11 cellular contexts compared by ENCODE assay signal in genomic region chr1:11158291-11158690, GRCh38. TPM values are rescaled to one million over a fixed set of nuclear protein-coding genes. Genes with fewer than 3 reads are reported as not detected.
DNase-seq lines count a peak whose midpoint lies in the region; ATAC-seq, FAIRE-seq and TF ChIP-seq lines count a peak whose summit lies in the region.
"Had no signal": no experiment of that assay in that cellular context is flagged by ENCODE, and none has a peak within 500 bp of the region (broad histone marks: within the 10 kb centered on the region; RNA-seq: fewer than 3 reads in every experiment).

No MANE protein-coding gene starts in this region.

- H3K27ac Mint-ChIP-seq in mesothelial cell of epicardium (peak overlapping the region; percentile 37), Calu3 (ENCODE audit: unreplicated experiment) (no peak overlapping the region)
- H3K27ac Mint-ChIP-seq: CD4-positive, alpha-beta T cell had no signal

- CTCF ChIA-PET in HepG2 (lab: Yijun Ruan, JAX; ENCODE audit: low intra/inter-chr PET ratio, low total read pairs) (no interaction called here), Calu3 (lab: Charles Lee) (no interaction called here)

- no peaks in the 10 kb centered on the region for H4K20me1 ChIP-seq in HepG2 (ENCODE audit: insufficient read depth, low read length)

- H3K36me3 ChIP-seq in liver (ENCODE audit: control insufficient read depth in 4 of 4, insufficient read depth in 3 of 4, low read depth in 1 of 4, low read length in 3 of 4) (peaks cover 0 to 9% (median 3%) of the 10 kb centered on the region in 4 donors), HepG2 (replicated peaks in 1 of 2; ENCODE audit: control insufficient read depth in 1 of 2, insufficient read depth in 2 of 2, low read length in 2 of 2) (peaks cover 2 to 28% of the 10 kb centered on the region in 2 experiments; a peak in 3 of 5 replicates), BE2C (no peaks in the 10 kb centered on the region; the same call in none of the 2 replicates)

- TF ChIP-seq POLR2A in HepG2 (IDR thresholded peaks at IDR 0.05; ENCODE audit: insufficient read depth in 1 of 2, low read depth in 2 of 2, low read length in 2 of 2) = no peak

- ATAC-seq in HepG2 = no peak
- ATAC-seq in HG02678 (IDR thresholded peaks at IDR 0.05; ENCODE audit: unreplicated experiment) = no peak

- no peak overlapping the region for H3K4me2 ChIP-seq in HepG2 (ENCODE audit: low read depth, low read length)

- no TSS peak for BruUV-seq in HepG2 (replicated peaks; lab: Mats Ljungman, UMichigan)
- no TSS peak for BruUV-seq in Calu3 (replicated peaks; lab: Mats Ljungman, UMichigan)

- H3K4me3 ChIP-seq in liver (ENCODE audit: low read depth in 1 of 3, low read length in 3 of 3) (no peak overlapping the region), HepG2 (replicated peaks in 1 of 3; ENCODE audit: insufficient read depth in 1 of 3, low read depth in 2 of 3, low read length in 3 of 3) (no peak overlapping the region), BE2C (ENCODE audit: low read depth, low read length) (no peak overlapping the region)

- H3K36me3 Mint-ChIP-seq in mesothelial cell of epicardium (peaks cover 44% of the 10 kb centered on the region), Calu3 (ENCODE audit: insufficient read depth, unreplicated experiment) (peaks cover 5% of the 10 kb centered on the region)

- H3K9ac ChIP-seq in liver (ENCODE audit: low read depth in 1 of 2, low read length in 2 of 2) (peak overlapping the region in 1 of 2 donors; percentile 79), HepG2 (ENCODE audit: insufficient read depth, low read depth, low read length) (no peak overlapping the region)

- H3K4me1 ChIP-seq in liver (ENCODE audit: control insufficient read depth in 4 of 4, insufficient read depth in 4 of 4, low read length in 3 of 4) (peaks cover 0 to 25% (median 18%) of the 10 kb centered on the region in 4 donors), HepG2 (ENCODE audit: insufficient read depth, low read length) (no peaks in the 10 kb centered on the region), BE2C (0 out of 2 replicates have a peak, but pooled peaks cover 3% of the 10 kb centered on the region)

- TF ChIP-seq RAD21 in liver (IDR thresholded peaks at IDR 0.05) = no peak
- no peak for TF ChIP-seq RAD21 in HepG2 (CRISPR knock-in tag; IDR thresholded peaks at IDR 0.05)

- H3K4me1 Mint-ChIP-seq in mesothelial cell of epicardium = peaks cover 9% of the 10 kb centered on the region
- no peaks in the 10 kb centered on the region for H3K4me1 Mint-ChIP-seq in Calu3 (ENCODE audit: low read depth, unreplicated experiment)

- no peak overlapping the region for H3K4me3 Mint-ChIP-seq in mesothelial cell of epicardium
- no peak overlapping the region for H3K4me3 Mint-ChIP-seq in Calu3 (ENCODE audit: low read depth, unreplicated experiment)
- H3K4me3 Mint-ChIP-seq: CD4-positive, alpha-beta T cell had no signal

- DNase-seq in HepG2 (ENCODE audit: low spot score) (no peak), caudate nucleus (lab: John Stamatoyannopoulos, UW) (no peak), mesothelial cell of epicardium (ENCODE audit: low spot score in 2 of 2, unreplicated experiment in 2 of 2) (no peak), BE2C (no peak), UCSD-AML1 (lab: John Stamatoyannopoulos, UW; ENCODE audit: unreplicated experiment) (no peak), Calu3 (no peak)
- DNase-seq: CD4-positive, alpha-beta T cell; NCI-H526 had no signal

- H3K27me3 Mint-ChIP-seq in mesothelial cell of epicardium (ENCODE audit: low read depth) (no peaks in the 10 kb centered on the region), Calu3 (ENCODE audit: unreplicated experiment) (no peaks in the 10 kb centered on the region)
- H3K27me3 Mint-ChIP-seq: CD4-positive, alpha-beta T cell had no signal

- in situ Hi-C loops in HepG2 (cut with HindIII; ENCODE audit: extremely low pct_ligation_motif_present, low pct_unique_long_range_greater_than_20kb) = no loop called here

- no peak for TF ChIP-seq EP300 in HepG2 (IDR thresholded peaks at IDR 0.05; ENCODE audit: low read depth in 2 of 2, low read length in 2 of 2)
- TF ChIP-seq EP300 in HepG2 (CRISPR knock-in tag; IDR thresholded peaks at IDR 0.05; ENCODE audit: borderline replicate concordance) = no peak

- H3K27me3 ChIP-seq in liver (ENCODE audit: control insufficient read depth in 4 of 4, insufficient read depth in 4 of 4, low read length in 3 of 4) (no peaks in the 10 kb centered on the region), HepG2 (ENCODE audit: control insufficient read depth in 1 of 2, insufficient read depth in 2 of 2, low read length in 2 of 2) (no peaks in the 10 kb centered on the region), BE2C (no peaks in the 10 kb centered on the region)

- no peaks in the 10 kb centered on the region for H3K79me2 ChIP-seq in HepG2 (ENCODE audit: insufficient read depth, low read length)

- H2AFZ ChIP-seq in HepG2 (ENCODE audit: low read length) = no peak overlapping the region

- peaks cover 7% of the 10 kb centered on the region for H3K9me3 Mint-ChIP-seq in mesothelial cell of epicardium
- no peaks in the 10 kb centered on the region for H3K9me3 Mint-ChIP-seq in Calu3 (ENCODE audit: low read depth, unreplicated experiment)
- H3K9me3 Mint-ChIP-seq: CD4-positive, alpha-beta T cell had no signal

- H3K9me3 ChIP-seq in liver (ENCODE audit: control insufficient read depth in 4 of 4, low read length in 3 of 4) (no peaks in the 10 kb centered on the region), HepG2 (ENCODE audit: low read length) (no peaks in the 10 kb centered on the region), BE2C (no peaks in the 10 kb centered on the region)

- POLR2A ChIA-PET in HepG2 (lab: Yijun Ruan, JAX) = no interaction called here

- intact Hi-C loops in HepG2 (cut with micrococcal nuclease; ENCODE audit: unreplicated experiment) (no loop called here), Calu3 (cut with micrococcal nuclease; ENCODE audit: unreplicated experiment) (no loop called here)

- no peak for FAIRE-seq in HepG2 (lab: Jason Lieb, UNC)

- WGBS in liver = 42% methylated on average over 3 of the region's 3 CpGs
- WGBS in HepG2 (ENCODE audit: low lambda C conversion rate) = 97% methylated on average over 3 of the region's 3 CpGs

- no peak for TF ChIP-seq CTCF in liver (IDR thresholded peaks at IDR 0.05; ENCODE audit: low read depth, low read length, missing input control)
- TF ChIP-seq CTCF in HepG2 (CRISPR knock-in tag; IDR thresholded peaks at IDR 0.05) = no peak
- TF ChIP-seq CTCF in mesothelial cell of epicardium (IDR thresholded peaks at IDR 0.05; ENCODE audit: unreplicated experiment) = no peak
- no peak for TF ChIP-seq CTCF in BE2C (IDR thresholded peaks at IDR 0.05; ENCODE audit: low read depth, low read length)
- no peak for TF ChIP-seq CTCF in Calu3 (IDR thresholded peaks at IDR 0.05; ENCODE audit: unreplicated experiment)

- H3K27ac ChIP-seq in liver (ENCODE audit: low read depth in 1 of 2, low read length in 2 of 2) (peak overlapping the region; percentile 91 to 94), HepG2 (ENCODE audit: extremely low read length, insufficient read depth, low read length) (no peak overlapping the region), caudate nucleus (ENCODE audit: low read depth, low read length) (peak overlapping the region; percentile 88)

RNA-seq across cellular contexts. Expression of gene ANGPTL7, which starts 30.9 kb away (rescaled TPM):
- total RNA-seq in liver = not detected
- polyA plus RNA-seq in liver = under 1 TPM; 0.06 to 0.07 TPM
- not detected in 2 replicates for total RNA-seq in HepG2 (2016; rRNA removed; fragmentation: Illumina TruSeq; extraction: Trizol)
- total RNA-seq in HepG2 (2016; cell fraction: cytosol; rRNA removed; fragmentation: Illumina TruSeq; extraction: Trizol; ENCODE audit: low read depth) = not detected in 2 replicates
- total RNA-seq in HepG2 (2016; cell fraction: insoluble cytoplasmic fraction; rRNA removed; fragmentation: Illumina TruSeq; extraction: Trizol) = not detected in 2 replicates
- total RNA-seq in HepG2 (2016; cell fraction: membrane; rRNA removed; fragmentation: Illumina TruSeq; extraction: Trizol) = not detected in 2 replicates
- total RNA-seq in HepG2 (2016; cell fraction: nucleus; rRNA removed; fragmentation: Illumina TruSeq; extraction: Trizol) = not detected in 2 replicates
- polyA plus RNA-seq in HepG2 (2011; rRNA removed) = not detected in 2 replicates
- not detected in 2 replicates for polyA plus RNA-seq in HepG2 (2011; cell fraction: cytosol; rRNA removed)
- not detected in 2 replicates for polyA plus RNA-seq in HepG2 (2011; cell fraction: nucleus; rRNA removed)
- polyA plus RNA-seq in HepG2 (2012) = not detected in 2 replicates
- not detected in 2 replicates for polyA plus RNA-seq in HepG2 (2016; cell fraction: cytosol; fragmentation: Illumina TruSeq; extraction: Trizol; ENCODE audit: low read depth)
- not detected in 2 replicates for polyA plus RNA-seq in HepG2 (2016; cell fraction: insoluble cytoplasmic fraction; fragmentation: Illumina TruSeq; extraction: Trizol; ENCODE audit: low read depth)
- not detected in 2 replicates for polyA plus RNA-seq in HepG2 (2016; cell fraction: membrane; fragmentation: Illumina TruSeq; extraction: Trizol; ENCODE audit: low read depth)
- polyA plus RNA-seq in HepG2 (2016; cell fraction: nucleus; fragmentation: Illumina TruSeq; extraction: Trizol; ENCODE audit: insufficient read depth, low read depth) = not detected in 2 replicates
- polyA minus RNA-seq in HepG2 (2011; rRNA and poly(A)+ RNA removed; ENCODE audit: low replicate concordance) = not detected in 2 replicates
- polyA minus RNA-seq in HepG2 (2011; cell fraction: cytosol; rRNA and poly(A)+ RNA removed) = not detected in 2 replicates
- polyA minus RNA-seq in HepG2 (2011; cell fraction: nucleus; rRNA and poly(A)+ RNA removed) = not detected in 2 replicates
- not detected in 3 replicates for total RNA-seq in mesothelial cell of epicardium
- not detected for polyA plus RNA-seq in BE2C (2012; ENCODE audit: insufficient read depth, insufficient read length, low read depth)
- not detected in 2 replicates for total RNA-seq in Calu3 (2022)
- total RNA-seq: activated CD8-positive, alpha-beta memory T cell treated with anti-CD3 and anti-CD28 coated beads for 36 hours; CD4-positive, alpha-beta T cell had no signal

RNA-seq across cellular contexts. Expression of gene EXOSC10, which starts 58.6 kb away (rescaled TPM):
- total RNA-seq in liver (10 to 100 TPM; 26.3 to 29.2 TPM), HepG2 (2016; rRNA removed; fragmentation: Illumina TruSeq; extraction: Trizol) (67.6 and 68.7 TPM in 2 replicates), mesothelial cell of epicardium (68.1 to 76.9 TPM (median 73.7 TPM) in 3 replicates), Calu3 (2022) (50.8 and 56.4 TPM in 2 replicates)
- polyA plus RNA-seq in liver (10 to 100 TPM; 11.3 to 15.6 TPM), HepG2 (2011; rRNA removed) (37.4 and 48.4 TPM in 2 replicates)
- total RNA-seq in HepG2 (2016; cell fraction: cytosol; rRNA removed; fragmentation: Illumina TruSeq; extraction: Trizol; ENCODE audit: low read depth) = 16.6 and 19.3 TPM in 2 replicates
- 64.1 and 68.9 TPM in 2 replicates for total RNA-seq in HepG2 (2016; cell fraction: insoluble cytoplasmic fraction; rRNA removed; fragmentation: Illumina TruSeq; extraction: Trizol)
- 19.3 and 22.8 TPM in 2 replicates for total RNA-seq in HepG2 (2016; cell fraction: membrane; rRNA removed; fragmentation: Illumina TruSeq; extraction: Trizol)
- total RNA-seq in HepG2 (2016; cell fraction: nucleus; rRNA removed; fragmentation: Illumina TruSeq; extraction: Trizol) = 56.2 and 67.2 TPM in 2 replicates
- polyA plus RNA-seq in HepG2 (2011; cell fraction: cytosol; rRNA removed) = 33.5 and 35.4 TPM in 2 replicates
- 128 and 156 TPM in 2 replicates for polyA plus RNA-seq in HepG2 (2011; cell fraction: nucleus; rRNA removed)
- polyA plus RNA-seq in HepG2 (2012) = 38.0 and 43.1 TPM in 2 replicates
- 7.9 and 8.4 TPM in 2 replicates for polyA plus RNA-seq in HepG2 (2016; cell fraction: cytosol; fragmentation: Illumina TruSeq; extraction: Trizol; ENCODE audit: low read depth)
- 64.7 and 72.3 TPM in 2 replicates for polyA plus RNA-seq in HepG2 (2016; cell fraction: insoluble cytoplasmic fraction; fragmentation: Illumina TruSeq; extraction: Trizol; ENCODE audit: low read depth)
- polyA plus RNA-seq in HepG2 (2016; cell fraction: membrane; fragmentation: Illumina TruSeq; extraction: Trizol; ENCODE audit: low read depth) = 9.4 and 13.9 TPM in 2 replicates
- 144 and 154 TPM in 2 replicates for polyA plus RNA-seq in HepG2 (2016; cell fraction: nucleus; fragmentation: Illumina TruSeq; extraction: Trizol; ENCODE audit: insufficient read depth, low read depth)
- 34.2 and 70.1 TPM in 2 replicates for polyA minus RNA-seq in HepG2 (2011; rRNA and poly(A)+ RNA removed; ENCODE audit: low replicate concordance)
- polyA minus RNA-seq in HepG2 (2011; cell fraction: cytosol; rRNA and poly(A)+ RNA removed) = 21.7 and 22.2 TPM in 2 replicates
- polyA minus RNA-seq in HepG2 (2011; cell fraction: nucleus; rRNA and poly(A)+ RNA removed) = 95.5 and 98.0 TPM in 2 replicates
- polyA plus RNA-seq in BE2C (2012; ENCODE audit: insufficient read depth, insufficient read length, low read depth) = 39.4 TPM
